13 cellular contexts compared by ENCODE assay signal in genomic region chr17:10197362-10197720, GRCh38. TPM values are rescaled to one million over a fixed set of nuclear protein-coding genes. Genes with fewer than 3 reads are reported as not detected.
A peak's percentile ranks its signal among the peaks of the same experiment; 100 is the strongest.
DNase-seq lines count a peak whose midpoint lies in the region; TF ChIP-seq lines count a peak whose summit lies in the region.
"Had no signal": no experiment of that assay in that cellular context is flagged by ENCODE, and none has a peak within 500 bp of the region (broad histone marks: within the 10 kb centered on the region; RNA-seq: fewer than 3 reads in every experiment).

No MANE protein-coding gene starts in this region.

- peaks cover 20% of the 10 kb centered on the region; the same call in 1 of the 2 replicates for H4K20me1 ChIP-seq in BLaER1

- H3K36me3 ChIP-seq in BLaER1 (peaks cover 27% of the 10 kb centered on the region), iPS-15b (ENCODE audit: control insufficient read depth, insufficient read depth, low read length) (no peaks in the 10 kb centered on the region), prostate gland (no peaks in the 10 kb centered on the region)
- H3K36me3 ChIP-seq: SJSA1 had no signal

- H3K36me3 Mint-ChIP-seq in brain = peaks cover 40% of the 10 kb centered on the region

- peaks cover 30% of the 10 kb centered on the region for H3K4me1 Mint-ChIP-seq in brain

- 28% methylated on average over 11 of the region's 11 CpGs for WGBS in prostate gland

- intact Hi-C loops in prostate gland (cut with DNase I) = no loop called here

- DNase-seq in prostate gland (ENCODE audit: low spot score) = no peak
- no peak for DNase-seq in OCI-M2 (lab: John Stamatoyannopoulos, UW; ENCODE audit: unreplicated experiment)
- no peak for DNase-seq in NCI-H2196 (lab: John Stamatoyannopoulos, UW; ENCODE audit: unreplicated experiment)
- DNase-seq in GDM1 (lab: John Stamatoyannopoulos, UW) = no peak
- DNase-seq in DMS114 treated with DMSO at 0.1 percent for 48 hours (lab: John Stamatoyannopoulos, UW; ENCODE audit: unreplicated experiment) = no peak
- DNase-seq: activated CD4-positive, alpha-beta memory T cell treated with anti-CD3 and anti-CD28 coated beads, Interleukin-2, amount 10 ng/mL, durations not matched to agents 7 days and 5 days; body of pancreas; NCI-H2227 treated with DMSO at 0.1 percent for 48 hours; stimulated activated CD4-positive, alpha-beta T cell treated with anti-CD3 and anti-CD28 coated beads, Interleukin-2, amount 100 ng/mL, for 48 hours had no signal

- H3K4me3 ChIP-seq in BLaER1 (peak overlapping the region; percentile 92), iPS-15b (ENCODE audit: low read depth, low read length) (peak overlapping the region; percentile 71), prostate gland (peak overlapping the region; percentile 49 to 67)

- no peak for TF ChIP-seq CTCF in brain (conservative IDR thresholded peaks at IDR 0.05)
- TF ChIP-seq CTCF in prostate gland (IDR thresholded peaks at IDR 0.05) = no peak

- peak overlapping the region; percentile 79 for H3K9ac ChIP-seq in BLaER1
- no peak overlapping the region for H3K9ac ChIP-seq in iPS-15b (ENCODE audit: low read depth, low read length)

- peak overlapping the region in 1 of 5 experiments; percentile 33 for H3K27ac Mint-ChIP-seq in brain
- H3K27ac Mint-ChIP-seq: activated CD4-positive, alpha-beta memory T cell treated with anti-CD3 and anti-CD28 coated beads, Interleukin-2, amount 10 ng/mL, durations not matched to agents 7 days and 5 days had no signal

- no peak for TF ChIP-seq POLR2A in prostate gland (IDR thresholded peaks at IDR 0.05)

- peak overlapping the region; percentile 50 to 82 (median 78) for H3K4me3 Mint-ChIP-seq in brain
- H3K4me3 Mint-ChIP-seq: activated CD4-positive, alpha-beta memory T cell treated with anti-CD3 and anti-CD28 coated beads, Interleukin-2, amount 10 ng/mL, durations not matched to agents 7 days and 5 days had no signal

- H3K9me3 ChIP-seq in BLaER1 (peaks cover 38% of the 10 kb centered on the region), iPS-15b (ENCODE audit: control insufficient read depth, insufficient read depth, low read length) (peaks cover 11% of the 10 kb centered on the region), prostate gland (no peaks in the 10 kb centered on the region)
- H3K9me3 ChIP-seq: body of pancreas, SJSA1 had no signal

- H3K27ac ChIP-seq in BLaER1 (peak overlapping the region; percentile 68; the same call in 1 of the 2 replicates), prostate gland (peak overlapping the region in 1 of 2 donors; percentile 43)
- H3K27ac ChIP-seq: SJSA1 had no signal

- H3K4me1 ChIP-seq in BLaER1 = peaks cover 30% of the 10 kb centered on the region
- no peaks in the 10 kb centered on the region for H3K4me1 ChIP-seq in iPS-15b (ENCODE audit: control insufficient read depth, insufficient read depth, low read length)
- H3K4me1 ChIP-seq in prostate gland (replicated peaks) = no peaks in the 10 kb centered on the region

- H3K9me3 Mint-ChIP-seq in brain = peaks cover 24 to 39% (median 32%) of the 10 kb centered on the region in 5 experiments

- H3K27me3 Mint-ChIP-seq in brain = peaks cover 13% of the 10 kb centered on the region

- H3K27me3 ChIP-seq in BLaER1 (peaks cover 11% of the 10 kb centered on the region; the same call in 1 of the 2 replicates), iPS-15b (ENCODE audit: control insufficient read depth, insufficient read depth, low read length) (peaks cover 19% of the 10 kb centered on the region), prostate gland (replicated peaks; ENCODE audit: insufficient read depth) (no peaks in the 10 kb centered on the region)
- H3K27me3 ChIP-seq: SJSA1 had no signal

- H3K4me2 ChIP-seq in BLaER1 = peak overlapping the region; percentile 99

RNA-seq across cellular contexts. Expression of gene GAS7, which starts 1.1 kb away (rescaled TPM):
- polyA plus RNA-seq in brain (ENCODE audit: insufficient read depth, low read depth, low replicate concordance) = 60.2 TPM
- total RNA-seq in prostate gland = 100 to 1,000 TPM in 1 of 2 donors, 10 to 100 TPM in 1; 10.3 to 144 TPM
